ENCODE assay signal across 1 cellular context in genomic region chr2:73111300-73112025, GRCh38.
TF ChIP-seq lines count a peak whose summit lies in the region.

No MANE protein-coding gene starts in this region.

TF ChIP-seq in K562, 482 proteins besides CTCF, POLR2A, EP300 and RAD21:
- TF ChIP-seq, protein P1, sequence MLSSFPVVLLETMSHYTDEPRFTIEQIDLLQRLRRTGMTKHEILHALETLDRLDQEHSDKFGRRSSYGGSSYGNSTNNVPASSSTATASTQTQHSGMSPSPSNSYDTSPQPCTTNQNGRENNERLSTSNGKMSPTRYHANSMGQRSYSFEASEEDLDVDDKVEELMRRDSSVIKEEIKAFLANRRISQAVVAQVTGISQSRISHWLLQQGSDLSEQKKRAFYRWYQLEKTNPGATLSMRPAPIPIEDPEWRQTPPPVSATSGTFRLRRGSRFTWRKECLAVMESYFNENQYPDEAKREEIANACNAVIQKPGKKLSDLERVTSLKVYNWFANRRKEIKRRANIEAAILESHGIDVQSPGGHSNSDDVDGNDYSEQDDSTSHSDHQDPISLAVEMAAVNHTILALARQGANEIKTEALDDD (IDR thresholded peaks at IDR 0.05), result peak; percentile 67
- TF ChIP-seq ZNF740 (CRISPR knock-in tag; IDR thresholded peaks at IDR 0.05) (peak; percentile 72), ZNF740 (tag; IDR thresholded peaks at IDR 0.05) (no peak), FOXJ3 (CRISPR knock-in tag; IDR thresholded peaks at IDR 0.05) (no peak), SPI1 (IDR thresholded peaks at IDR 0.05; ENCODE audit: borderline replicate concordance, low read depth, low read length) (0 out of 2 replicates have a peak, but pooled peaks have one; percentile 47), ZBTB17 (CRISPR knock-in tag; IDR thresholded peaks at IDR 0.05) (no peak), BCOR (IDR thresholded peaks at IDR 0.05) (peak; percentile 49; the same call in 1 of the 2 replicates), MAZ (CRISPR knock-in tag; conservative IDR thresholded peaks at IDR 0.05 in 1 of 2, IDR thresholded peaks at IDR 0.05 in 1 of 2) (0 out of 4 replicates have a peak, but pooled peaks of 1 of the 2 experiments have one; percentile 25), ZNF445 (CRISPR knock-in tag; IDR thresholded peaks at IDR 0.05; ENCODE audit: low read depth) (no peak), HNRNPLL (IDR thresholded peaks at IDR 0.05; ENCODE audit: low read depth, low read length, poor library complexity, severe bottlenecking) (peak; percentile 19), HLTF (IDR thresholded peaks at IDR 0.05) (no peak)
- TF ChIP-seq, protein P2, sequence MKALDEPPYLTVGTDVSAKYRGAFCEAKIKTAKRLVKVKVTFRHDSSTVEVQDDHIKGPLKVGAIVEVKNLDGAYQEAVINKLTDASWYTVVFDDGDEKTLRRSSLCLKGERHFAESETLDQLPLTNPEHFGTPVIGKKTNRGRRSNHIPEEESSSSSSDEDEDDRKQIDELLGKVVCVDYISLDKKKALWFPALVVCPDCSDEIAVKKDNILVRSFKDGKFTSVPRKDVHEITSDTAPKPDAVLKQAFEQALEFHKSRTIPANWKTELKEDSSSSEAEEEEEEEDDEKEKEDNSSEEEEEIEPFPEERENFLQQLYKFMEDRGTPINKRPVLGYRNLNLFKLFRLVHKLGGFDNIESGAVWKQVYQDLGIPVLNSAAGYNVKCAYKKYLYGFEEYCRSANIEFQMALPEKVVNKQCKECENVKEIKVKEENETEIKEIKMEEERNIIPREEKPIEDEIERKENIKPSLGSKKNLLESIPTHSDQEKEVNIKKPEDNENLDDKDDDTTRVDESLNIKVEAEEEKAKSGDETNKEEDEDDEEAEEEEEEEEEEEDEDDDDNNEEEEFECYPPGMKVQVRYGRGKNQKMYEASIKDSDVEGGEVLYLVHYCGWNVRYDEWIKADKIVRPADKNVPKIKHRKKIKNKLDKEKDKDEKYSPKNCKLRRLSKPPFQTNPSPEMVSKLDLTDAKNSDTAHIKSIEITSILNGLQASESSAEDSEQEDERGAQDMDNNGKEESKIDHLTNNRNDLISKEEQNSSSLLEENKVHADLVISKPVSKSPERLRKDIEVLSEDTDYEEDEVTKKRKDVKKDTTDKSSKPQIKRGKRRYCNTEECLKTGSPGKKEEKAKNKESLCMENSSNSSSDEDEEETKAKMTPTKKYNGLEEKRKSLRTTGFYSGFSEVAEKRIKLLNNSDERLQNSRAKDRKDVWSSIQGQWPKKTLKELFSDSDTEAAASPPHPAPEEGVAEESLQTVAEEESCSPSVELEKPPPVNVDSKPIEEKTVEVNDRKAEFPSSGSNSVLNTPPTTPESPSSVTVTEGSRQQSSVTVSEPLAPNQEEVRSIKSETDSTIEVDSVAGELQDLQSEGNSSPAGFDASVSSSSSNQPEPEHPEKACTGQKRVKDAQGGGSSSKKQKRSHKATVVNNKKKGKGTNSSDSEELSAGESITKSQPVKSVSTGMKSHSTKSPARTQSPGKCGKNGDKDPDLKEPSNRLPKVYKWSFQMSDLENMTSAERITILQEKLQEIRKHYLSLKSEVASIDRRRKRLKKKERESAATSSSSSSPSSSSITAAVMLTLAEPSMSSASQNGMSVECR (CRISPR knock-in tag; IDR thresholded peaks at IDR 0.05), result 0 out of 2 replicates have a peak, but pooled peaks have one; percentile 39
- TF ChIP-seq, protein P3, sequence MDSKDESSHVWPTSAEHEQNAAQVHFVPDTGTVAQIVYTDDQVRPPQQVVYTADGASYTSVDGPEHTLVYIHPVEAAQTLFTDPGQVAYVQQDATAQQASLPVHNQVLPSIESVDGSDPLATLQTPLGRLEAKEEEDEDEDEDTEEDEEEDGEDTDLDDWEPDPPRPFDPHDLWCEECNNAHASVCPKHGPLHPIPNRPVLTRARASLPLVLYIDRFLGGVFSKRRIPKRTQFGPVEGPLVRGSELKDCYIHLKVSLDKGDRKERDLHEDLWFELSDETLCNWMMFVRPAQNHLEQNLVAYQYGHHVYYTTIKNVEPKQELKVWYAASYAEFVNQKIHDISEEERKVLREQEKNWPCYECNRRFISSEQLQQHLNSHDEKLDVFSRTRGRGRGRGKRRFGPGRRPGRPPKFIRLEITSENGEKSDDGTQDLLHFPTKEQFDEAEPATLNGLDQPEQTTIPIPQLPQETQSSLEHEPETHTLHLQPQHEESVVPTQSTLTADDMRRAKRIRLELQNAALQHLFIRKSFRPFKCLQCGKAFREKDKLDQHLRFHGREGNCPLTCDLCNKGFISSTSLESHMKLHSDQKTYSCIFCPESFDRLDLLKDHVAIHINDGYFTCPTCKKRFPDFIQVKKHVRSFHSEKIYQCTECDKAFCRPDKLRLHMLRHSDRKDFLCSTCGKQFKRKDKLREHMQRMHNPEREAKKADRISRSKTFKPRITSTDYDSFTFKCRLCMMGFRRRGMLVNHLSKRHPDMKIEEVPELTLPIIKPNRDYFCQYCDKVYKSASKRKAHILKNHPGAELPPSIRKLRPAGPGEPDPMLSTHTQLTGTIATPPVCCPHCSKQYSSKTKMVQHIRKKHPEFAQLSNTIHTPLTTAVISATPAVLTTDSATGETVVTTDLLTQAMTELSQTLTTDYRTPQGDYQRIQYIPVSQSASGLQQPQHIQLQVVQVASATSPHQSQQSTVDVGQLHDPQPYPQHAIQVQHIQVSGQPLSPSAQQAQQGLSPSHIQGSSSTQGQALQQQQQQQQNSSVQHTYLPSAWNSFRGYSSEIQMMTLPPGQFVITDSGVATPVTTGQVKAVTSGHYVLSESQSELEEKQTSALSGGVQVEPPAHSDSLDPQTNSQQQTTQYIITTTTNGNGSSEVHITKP (IDR thresholded peaks at IDR 0.05; ENCODE audit: partially characterized antibody), result peak; percentile 78
- TF ChIP-seq, protein P4, sequence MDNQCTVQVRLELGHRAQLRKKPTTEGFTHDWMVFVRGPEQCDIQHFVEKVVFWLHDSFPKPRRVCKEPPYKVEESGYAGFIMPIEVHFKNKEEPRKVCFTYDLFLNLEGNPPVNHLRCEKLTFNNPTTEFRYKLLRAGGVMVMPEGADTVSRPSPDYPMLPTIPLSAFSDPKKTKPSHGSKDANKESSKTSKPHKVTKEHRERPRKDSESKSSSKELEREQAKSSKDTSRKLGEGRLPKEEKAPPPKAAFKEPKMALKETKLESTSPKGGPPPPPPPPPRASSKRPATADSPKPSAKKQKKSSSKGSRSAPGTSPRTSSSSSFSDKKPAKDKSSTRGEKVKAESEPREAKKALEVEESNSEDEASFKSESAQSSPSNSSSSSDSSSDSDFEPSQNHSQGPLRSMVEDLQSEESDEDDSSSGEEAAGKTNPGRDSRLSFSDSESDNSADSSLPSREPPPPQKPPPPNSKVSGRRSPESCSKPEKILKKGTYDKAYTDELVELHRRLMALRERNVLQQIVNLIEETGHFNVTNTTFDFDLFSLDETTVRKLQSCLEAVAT (IDR thresholded peaks at IDR 0.05), result no peak
- TF ChIP-seq, protein P5, sequence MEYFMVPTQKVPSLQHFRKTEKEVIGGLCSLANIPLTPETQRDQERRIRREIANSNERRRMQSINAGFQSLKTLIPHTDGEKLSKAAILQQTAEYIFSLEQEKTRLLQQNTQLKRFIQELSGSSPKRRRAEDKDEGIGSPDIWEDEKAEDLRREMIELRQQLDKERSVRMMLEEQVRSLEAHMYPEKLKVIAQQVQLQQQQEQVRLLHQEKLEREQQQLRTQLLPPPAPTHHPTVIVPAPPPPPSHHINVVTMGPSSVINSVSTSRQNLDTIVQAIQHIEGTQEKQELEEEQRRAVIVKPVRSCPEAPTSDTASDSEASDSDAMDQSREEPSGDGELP (CRISPR knock-in tag; IDR thresholded peaks at IDR 0.05; ENCODE audit: borderline replicate concordance), result peak; percentile 34; the same call in 1 of the 2 replicates
